Comparison of ENCODE assay signal across 8 cellular contexts in the genomic region with DNA sequence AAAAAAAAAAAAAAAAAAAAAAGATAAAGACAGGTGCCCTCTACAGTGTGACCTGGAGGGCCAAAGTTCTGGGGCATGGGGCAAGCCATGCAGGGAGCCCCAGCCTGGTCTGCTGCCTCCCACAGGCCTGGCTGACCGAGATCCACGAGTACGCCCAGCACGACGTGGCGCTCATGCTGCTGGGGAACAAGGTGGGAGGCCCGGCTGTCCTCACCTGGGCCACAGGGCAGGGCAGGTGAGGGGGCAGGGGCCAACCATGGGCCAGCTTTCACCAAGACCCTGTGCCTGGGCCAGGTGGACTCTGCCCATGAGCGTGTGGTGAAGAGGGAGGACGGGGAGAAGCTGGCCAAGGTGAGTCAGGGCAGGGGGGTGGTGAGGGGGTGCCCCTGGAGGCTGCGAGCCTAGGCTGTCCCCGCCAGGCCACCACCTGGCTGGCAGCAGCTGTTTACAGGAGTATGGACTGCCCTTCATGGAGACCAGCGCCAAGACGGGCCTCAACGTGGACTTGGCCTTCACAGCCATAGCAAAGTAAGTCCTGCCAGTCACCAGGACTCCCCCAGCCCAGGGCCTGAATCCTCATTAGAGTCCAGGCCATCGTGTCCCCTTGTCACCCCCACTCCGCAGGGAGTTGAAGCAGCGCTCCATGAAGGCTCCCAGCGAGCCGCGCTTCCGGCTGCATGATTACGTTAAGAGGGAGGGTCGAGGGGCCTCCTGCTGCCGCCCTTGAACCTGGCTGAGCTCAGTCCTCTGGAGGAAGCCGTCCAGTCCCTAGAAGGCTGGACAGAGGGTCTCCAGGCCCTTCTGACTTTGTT. TPM values are rescaled to one million over a fixed set of nuclear protein-coding genes. Genes with fewer than 3 reads are reported as not detected.
DNase-seq lines count a peak whose midpoint lies in the region; ATAC-seq and TF ChIP-seq lines count a peak whose summit lies in the region.

No MANE protein-coding gene starts in this region.

- no peak for ATAC-seq in CD8-positive, alpha-beta T cell
- no peak for ATAC-seq in activated CD8-positive, alpha-beta T cell treated with anti-CD3 and anti-CD28 coated beads, Interleukin-2, amount 10 ng/mL, durations not matched to agents 7 days and 5 days
- ATAC-seq in HG02642 (IDR thresholded peaks at IDR 0.05; ENCODE audit: poor library complexity, unreplicated experiment) (no peak), HG03045 (IDR thresholded peaks at IDR 0.05; ENCODE audit: unreplicated experiment) (no peak)

- no peaks in the 10 kb centered on the region for H3K27me3 ChIP-seq in CD8-positive, alpha-beta T cell (ENCODE audit: insufficient read depth, low read length)

- peak overlapping the region; percentile 18 for H3K27ac ChIP-seq in CD8-positive, alpha-beta T cell (ENCODE audit: low read depth, low read length)

- H3K4me3 ChIP-seq in CD8-positive, alpha-beta T cell (ENCODE audit: low read depth, low read length): peak overlapping the region; percentile 95

- H3K4me1 Mint-ChIP-seq in CD8-positive, alpha-beta T cell (ENCODE audit: low read depth): peaks cover 61% of the 10 kb centered on the region
- H3K4me1 Mint-ChIP-seq in activated CD8-positive, alpha-beta T cell treated with anti-CD3 and anti-CD28 coated beads, Interleukin-2, amount 10 ng/mL, durations not matched to agents 7 days and 5 days (ENCODE audit: low read depth): peaks cover 56% of the 10 kb centered on the region
- peaks cover 18% of the 10 kb centered on the region for H3K4me1 Mint-ChIP-seq in glutamatergic neuron (ENCODE audit: low read depth, unreplicated experiment)

- peak overlapping the region; percentile 60 for H3K27ac Mint-ChIP-seq in CD8-positive, alpha-beta T cell
- H3K27ac Mint-ChIP-seq in activated CD8-positive, alpha-beta T cell treated with anti-CD3 and anti-CD28 coated beads, Interleukin-2, amount 10 ng/mL, durations not matched to agents 7 days and 5 days: peak overlapping the region; percentile 87
- peak overlapping the region; percentile 70 for H3K27ac Mint-ChIP-seq in glutamatergic neuron (ENCODE audit: unreplicated experiment)

- no peaks in the 10 kb centered on the region for H3K9me3 ChIP-seq in CD8-positive, alpha-beta T cell (ENCODE audit: low read length)

- POLR2A ChIA-PET in CD8-positive, alpha-beta T cell (lab: Charles Lee): interaction anchor here (1.0 to 1.3 kb wide), 4 partner anchors 105 to 189 kb away, joined by 3 to 4 read pairs (median 3); partner anchors contain the start of genes NTHL1, RPS2 and TSC2
- POLR2A ChIA-PET in activated CD8-positive, alpha-beta T cell treated with anti-CD3 and anti-CD28 coated beads, Interleukin-2, amount 10 ng/mL, durations not matched to agents 7 days and 5 days (lab: Charles Lee): interaction anchor here (0.9 to 1.9 kb wide), 4 partner anchors 124 to 844 kb away, joined by 3 to 6 read pairs (median 4); partner anchors contain the start of gene RPS2

- peak overlapping the region; percentile 91 for H3K4me3 Mint-ChIP-seq in CD8-positive, alpha-beta T cell
- peak overlapping the region; percentile 88 for H3K4me3 Mint-ChIP-seq in activated CD8-positive, alpha-beta T cell treated with anti-CD3 and anti-CD28 coated beads, Interleukin-2, amount 10 ng/mL, durations not matched to agents 7 days and 5 days
- H3K4me3 Mint-ChIP-seq in glutamatergic neuron (ENCODE audit: unreplicated experiment): peak overlapping the region; percentile 90

- H3K9me3 Mint-ChIP-seq in CD8-positive, alpha-beta T cell: no peaks in the 10 kb centered on the region
- no peaks in the 10 kb centered on the region for H3K9me3 Mint-ChIP-seq in activated CD8-positive, alpha-beta T cell treated with anti-CD3 and anti-CD28 coated beads, Interleukin-2, amount 10 ng/mL, durations not matched to agents 7 days and 5 days (ENCODE audit: insufficient read depth)
- peaks cover 26% of the 10 kb centered on the region for H3K9me3 Mint-ChIP-seq in glutamatergic neuron (ENCODE audit: unreplicated experiment)

- peaks cover 82% of the 10 kb centered on the region for H3K4me1 ChIP-seq in CD8-positive, alpha-beta T cell (ENCODE audit: insufficient read depth, low read length)

- CTCF ChIA-PET in CD8-positive, alpha-beta T cell (lab: Charles Lee): interaction anchor here (0.6 to 7.6 kb wide), 13 partner anchors 9 to 806 kb away, joined by 3 to 86 read pairs (median 4); partner anchors contain the start of genes NTHL1, NUBP2, SPSB3 and TSC2
- CTCF ChIA-PET in activated CD8-positive, alpha-beta T cell treated with anti-CD3 and anti-CD28 coated beads, Interleukin-2, amount 10 ng/mL, durations not matched to agents 7 days and 5 days (lab: Charles Lee): interaction anchor here (0.7 to 3.8 kb wide), 9 partner anchors 13 to 158 kb away, joined by 3 to 25 read pairs (median 4); partner anchors contain the start of genes NTHL1 and TSC2

- no peak for DNase-seq in CD8-positive, alpha-beta T cell
- DNase-seq in HT-29 (ENCODE audit: low spot score) (peak; percentile 55), glutamatergic neuron (peak; percentile 40), epidermal melanocyte (ENCODE audit: insufficient read length, low spot score) (no peak)
- no peak for DNase-seq in activated CD8-positive, alpha-beta T cell treated with anti-CD3 and anti-CD28 coated beads, Interleukin-2, amount 10 ng/mL, durations not matched to agents 7 days and 5 days
- peak; percentile 42 for DNase-seq in stimulated activated CD4-positive, alpha-beta T cell treated with anti-CD3 and anti-CD28 coated beads, Interleukin-1b, Interleukin-23, amount 100 ng/mL, for 48 hours

- no peaks in the 10 kb centered on the region for H3K36me3 ChIP-seq in CD8-positive, alpha-beta T cell (ENCODE audit: insufficient read depth, low read length)

- H3K27me3 Mint-ChIP-seq in CD8-positive, alpha-beta T cell (ENCODE audit: low read depth): no peaks in the 10 kb centered on the region
- H3K27me3 Mint-ChIP-seq in activated CD8-positive, alpha-beta T cell treated with anti-CD3 and anti-CD28 coated beads, Interleukin-2, amount 10 ng/mL, durations not matched to agents 7 days and 5 days (ENCODE audit: low read depth): no peaks in the 10 kb centered on the region
- H3K27me3 Mint-ChIP-seq in glutamatergic neuron (ENCODE audit: unreplicated experiment): peaks cover 31% of the 10 kb centered on the region

- intact Hi-C loops in CD8-positive, alpha-beta T cell (cut with DNase I, micrococcal nuclease): loop anchor here (1.0 to 5.0 kb wide), 5 partner anchors 13 to 291 kb away; no protein-coding TSS in a partner anchor

- TF ChIP-seq CTCF in CD8-positive, alpha-beta T cell (IDR thresholded peaks at IDR 0.05): no peak
- no peak for TF ChIP-seq CTCF in glutamatergic neuron (IDR thresholded peaks at IDR 0.05; ENCODE audit: partially characterized antibody, unreplicated experiment)

- peaks cover 26% of the 10 kb centered on the region for H3K36me3 Mint-ChIP-seq in CD8-positive, alpha-beta T cell
- peaks cover 37% of the 10 kb centered on the region for H3K36me3 Mint-ChIP-seq in activated CD8-positive, alpha-beta T cell treated with anti-CD3 and anti-CD28 coated beads, Interleukin-2, amount 10 ng/mL, durations not matched to agents 7 days and 5 days (ENCODE audit: low read depth)
- no peaks in the 10 kb centered on the region for H3K36me3 Mint-ChIP-seq in glutamatergic neuron (ENCODE audit: unreplicated experiment)

RNA-seq across cellular contexts. Expression of gene TRAF7, which starts 2.7 kb away (rescaled TPM):
- total RNA-seq in CD8-positive, alpha-beta T cell: 10 to 100 TPM; 21.4 to 21.8 TPM
- 166 and 170 TPM in 2 replicates for total RNA-seq in HT-29 (2014; rRNA removed; shearing (Covaris generic))
- total RNA-seq in activated CD8-positive, alpha-beta T cell treated with anti-CD3 and anti-CD28 coated beads, Interleukin-2, amount 10 ng/mL, durations not matched to agents 7 days and 5 days: 10 to 100 TPM; 56.8 to 59.5 TPM
- 74.8 TPM for total RNA-seq in glutamatergic neuron (ENCODE audit: unreplicated experiment)

RNA-seq across cellular contexts. Expression of gene RAB26, which starts 4.5 kb away (rescaled TPM):
- total RNA-seq in CD8-positive, alpha-beta T cell: not detected
- total RNA-seq in HT-29 (2014; rRNA removed; shearing (Covaris generic)): 13.4 and 24.9 TPM in 2 replicates
- under 1 TPM; 0.26 to 0.31 TPM for total RNA-seq in activated CD8-positive, alpha-beta T cell treated with anti-CD3 and anti-CD28 coated beads, Interleukin-2, amount 10 ng/mL, durations not matched to agents 7 days and 5 days
- 292 TPM for total RNA-seq in glutamatergic neuron (ENCODE audit: unreplicated experiment)

RNA-seq across cellular contexts. Expression of gene PKD1, which starts 17.2 kb away (rescaled TPM):
- total RNA-seq in CD8-positive, alpha-beta T cell: 10 to 100 TPM; 90.7 to 95.2 TPM
- 72.1 and 74.7 TPM in 2 replicates for total RNA-seq in HT-29 (2014; rRNA removed; shearing (Covaris generic))
- 10 to 100 TPM; 66.0 to 76.6 TPM for total RNA-seq in activated CD8-positive, alpha-beta T cell treated with anti-CD3 and anti-CD28 coated beads, Interleukin-2, amount 10 ng/mL, durations not matched to agents 7 days and 5 days
- total RNA-seq in glutamatergic neuron (ENCODE audit: unreplicated experiment): 628 TPM

RNA-seq across cellular contexts. Expression of gene CASKIN1, which starts 43.5 kb away (rescaled TPM):
- total RNA-seq in CD8-positive, alpha-beta T cell: under 1 TPM; 0.06 to 0.08 TPM
- 0.08 and 2.5 TPM in 2 replicates for total RNA-seq in HT-29 (2014; rRNA removed; shearing (Covaris generic))
- under 1 TPM; 0.05 to 0.63 TPM for total RNA-seq in activated CD8-positive, alpha-beta T cell treated with anti-CD3 and anti-CD28 coated beads, Interleukin-2, amount 10 ng/mL, durations not matched to agents 7 days and 5 days
- 31.6 TPM for total RNA-seq in glutamatergic neuron (ENCODE audit: unreplicated experiment)

RNA-seq across cellular contexts. Expression of gene MLST8, which starts 52.4 kb away (rescaled TPM):
- total RNA-seq in CD8-positive, alpha-beta T cell: 10 to 100 TPM; 29.9 to 30.8 TPM
- 98.9 and 117 TPM in 2 replicates for total RNA-seq in HT-29 (2014; rRNA removed; shearing (Covaris generic))
- total RNA-seq in activated CD8-positive, alpha-beta T cell treated with anti-CD3 and anti-CD28 coated beads, Interleukin-2, amount 10 ng/mL, durations not matched to agents 7 days and 5 days: 10 to 100 TPM; 34.5 to 37.8 TPM
- 57.9 TPM for total RNA-seq in glutamatergic neuron (ENCODE audit: unreplicated experiment)

Comparison
In these comparisons a context has a peak if more than half of its experiments do, and no peak if none do; other contexts are left out.
1. DNase-seq: peak in HT-29 (single experiment), glutamatergic neuron (single experiment) and stimulated activated CD4-positive, alpha-beta T cell treated with anti-CD3 and anti-CD28 coated beads, Interleukin-1b, Interleukin-23, amount 100 ng/mL, for 48 hours (single experiment); none in CD8-positive, alpha-beta T cell (0 of 7), activated CD8-positive, alpha-beta T cell treated with anti-CD3 and anti-CD28 coated beads, Interleukin-2, amount 10 ng/mL, durations not matched to agents 7 days and 5 days (single experiment) and epidermal melanocyte (single experiment).
2. RNA of gene RAB26, which starts 4.5 kb away (total RNA-seq): 292 TPM in glutamatergic neuron (single experiment) and 13.4 to 24.9 TPM in HT-29; not detected in CD8-positive, alpha-beta T cell and 0.26 to 0.31 TPM in activated CD8-positive, alpha-beta T cell treated with anti-CD3 and anti-CD28 coated beads, Interleukin-2, amount 10 ng/mL, durations not matched to agents 7 days and 5 days; every median in the first group is over 10 times any median in the second.
3. Peak in every context shown above with its lines, with median percentiles within 50 percentile points of each other: H3K27ac Mint-ChIP-seq and H3K4me3 Mint-ChIP-seq.